Comparison of ENCODE assay signal across 26 cellular contexts in the genomic region with DNA sequence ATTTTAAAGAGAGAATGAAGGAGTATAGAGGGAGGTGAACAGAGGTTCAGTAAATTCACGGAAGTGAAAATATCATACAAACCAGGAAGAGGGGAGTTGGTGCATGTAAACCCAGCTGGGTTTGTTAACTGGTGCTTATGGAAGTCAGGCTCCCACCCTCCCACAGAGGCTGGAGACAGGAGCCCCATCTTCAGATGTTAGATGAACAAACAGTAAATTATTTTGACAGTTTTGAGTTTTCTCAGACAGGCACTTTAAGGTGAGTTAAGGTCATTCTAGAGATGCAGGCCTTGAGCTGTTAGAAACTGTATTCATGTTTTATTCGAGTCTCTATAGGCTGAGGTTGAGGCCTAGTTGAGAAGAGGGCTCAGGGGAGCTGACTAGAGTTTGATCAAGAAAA. TPM values are rescaled to one million over a fixed set of nuclear protein-coding genes. Genes with fewer than 3 reads are reported as not detected.
A peak's percentile ranks its signal among the peaks of the same experiment; 100 is the strongest.
DNase-seq lines count a peak whose midpoint lies in the region; ATAC-seq and TF ChIP-seq lines count a peak whose summit lies in the region.
"Had no signal": no experiment of that assay in that cellular context is flagged by ENCODE, and none has a peak within 500 bp of the region (broad histone marks: within the 10 kb centered on the region; RNA-seq: fewer than 3 reads in every experiment).

No MANE protein-coding gene starts in this region.

- no peak overlapping the region for H3K4me3 ChIP-seq in parathyroid adenoma (ENCODE audit: low read depth, low read length)
- H3K4me3 ChIP-seq: left ventricle myocardium inferior, mucosa of descending colon, prostate gland, upper lobe of right lung had no signal

- no peak overlapping the region for H3K9ac ChIP-seq in parathyroid adenoma

- peak overlapping the region; percentile 7 for H2AFZ ChIP-seq in parathyroid adenoma

- H3K4me3 Mint-ChIP-seq in activated CD8-positive, alpha-beta memory T cell treated with anti-CD3 and anti-CD28 coated beads, Interleukin-2, amount 10 ng/mL, durations not matched to agents 7 days and 5 days = no peak overlapping the region
- H3K4me3 Mint-ChIP-seq in activated T-helper 17 cell treated with anti-CD3 and anti-CD28 coated beads, Interleukin-2, amount 50 U/mL, for 72 hours = peak overlapping the region; percentile 82
- H3K4me3 Mint-ChIP-seq: activated naive CD8-positive, alpha-beta T cell treated with anti-CD3 and anti-CD28 coated beads, Interleukin-2, amount 10 ng/mL, durations not matched to agents 7 days and 5 days; activated T-cell treated with anti-CD3 and anti-CD28 coated beads, Interleukin-2, amount 50 U/mL, for 4 hours had no signal

- CTCF ChIA-PET in activated CD8-positive, alpha-beta memory T cell treated with anti-CD3 and anti-CD28 coated beads, Interleukin-2, amount 10 ng/mL, durations not matched to agents 7 days and 5 days (lab: Charles Lee) = no interaction called here

- H3K27ac ChIP-seq in parathyroid adenoma = peak overlapping the region; percentile 93
- H3K27ac ChIP-seq: left ventricle myocardium inferior, prostate gland, upper lobe of right lung had no signal

- DNase-seq in activated CD8-positive, alpha-beta memory T cell treated with anti-CD3 and anti-CD28 coated beads, Interleukin-2, amount 10 ng/mL, durations not matched to agents 7 days and 5 days = no peak
- no peak for DNase-seq in activated CD8-positive, alpha-beta memory T cell treated with anti-CD3 and anti-CD28 coated beads, Interleukin-2, amount 50 U/mL, for 48 hours
- peak; percentile 55 for DNase-seq in MV-4-11 (lab: John Stamatoyannopoulos, UW)
- no peak for DNase-seq in NCI-H510A (lab: John Stamatoyannopoulos, UW)
- DNase-seq in NOMO-1 treated with dmso at 0.1 percent for 144 hours (lab: John Stamatoyannopoulos, UW; ENCODE audit: unreplicated experiment) = no peak
- DNase-seq in SHP77 (lab: John Stamatoyannopoulos, UW) = no peak
- DNase-seq: activated CD4-positive, alpha-beta T cell treated with anti-CD3 and anti-CD28 coated beads, Interleukin-2, amount 50 U/mL, for 1 hour; activated naive CD8-positive, alpha-beta T cell treated with anti-CD3 and anti-CD28 coated beads, Interleukin-2, amount 10 ng/mL, durations not matched to agents 7 days and 5 days; activated T-cell treated with anti-CD3 and anti-CD28 coated beads, Interleukin-2, amount 50 U/mL, for 4 hours; DMS53; erythroblast; foreskin fibroblast; GDM1; hippocampal formation; KG1; left ventricle myocardium inferior; mucosa of descending colon; NCI-H1694; NCI-H526 treated with DMSO at 0.1 percent for 48 hours; OCI-M1; upper lobe of right lung had no signal

- peaks cover 52% of the 10 kb centered on the region for H3K79me2 ChIP-seq in parathyroid adenoma

- H3K4me1 ChIP-seq in parathyroid adenoma = peaks cover 47% of the 10 kb centered on the region
- H3K4me1 ChIP-seq: prostate gland, upper lobe of right lung had no signal

- H3K9me3 Mint-ChIP-seq in activated CD8-positive, alpha-beta memory T cell treated with anti-CD3 and anti-CD28 coated beads, Interleukin-2, amount 10 ng/mL, durations not matched to agents 7 days and 5 days (ENCODE audit: low read depth) = no peaks in the 10 kb centered on the region
- H3K9me3 Mint-ChIP-seq in activated T-helper 17 cell treated with anti-CD3 and anti-CD28 coated beads, Interleukin-2, amount 50 U/mL, for 72 hours = no peaks in the 10 kb centered on the region
- H3K9me3 Mint-ChIP-seq: activated naive CD8-positive, alpha-beta T cell treated with anti-CD3 and anti-CD28 coated beads, Interleukin-2, amount 10 ng/mL, durations not matched to agents 7 days and 5 days; activated T-cell treated with anti-CD3 and anti-CD28 coated beads, Interleukin-2, amount 50 U/mL, for 4 hours had no signal

- TF ChIP-seq CTCF in parathyroid adenoma (IDR thresholded peaks at IDR 0.05) = no peak

- peak overlapping the region; percentile 56 for H3K27ac Mint-ChIP-seq in activated CD8-positive, alpha-beta memory T cell treated with anti-CD3 and anti-CD28 coated beads, Interleukin-2, amount 10 ng/mL, durations not matched to agents 7 days and 5 days
- peak overlapping the region; percentile 52 for H3K27ac Mint-ChIP-seq in activated T-helper 17 cell treated with anti-CD3 and anti-CD28 coated beads, Interleukin-2, amount 50 U/mL, for 72 hours
- H3K27ac Mint-ChIP-seq: activated naive CD8-positive, alpha-beta T cell treated with anti-CD3 and anti-CD28 coated beads, Interleukin-2, amount 10 ng/mL, durations not matched to agents 7 days and 5 days had no signal

- H3K27me3 Mint-ChIP-seq in activated CD8-positive, alpha-beta memory T cell treated with anti-CD3 and anti-CD28 coated beads, Interleukin-2, amount 10 ng/mL, durations not matched to agents 7 days and 5 days = no peaks in the 10 kb centered on the region
- H3K27me3 Mint-ChIP-seq in activated T-helper 17 cell treated with anti-CD3 and anti-CD28 coated beads, Interleukin-2, amount 50 U/mL, for 72 hours = no peaks in the 10 kb centered on the region
- H3K27me3 Mint-ChIP-seq: activated naive CD8-positive, alpha-beta T cell treated with anti-CD3 and anti-CD28 coated beads, Interleukin-2, amount 10 ng/mL, durations not matched to agents 7 days and 5 days had no signal

- no peaks in the 10 kb centered on the region for H3K27me3 ChIP-seq in parathyroid adenoma (ENCODE audit: control insufficient read depth, insufficient read depth, low read length)
- H3K27me3 ChIP-seq: upper lobe of right lung had no signal

- H3K36me3 Mint-ChIP-seq in activated CD8-positive, alpha-beta memory T cell treated with anti-CD3 and anti-CD28 coated beads, Interleukin-2, amount 10 ng/mL, durations not matched to agents 7 days and 5 days = peaks cover 11% of the 10 kb centered on the region
- H3K36me3 Mint-ChIP-seq in activated T-helper 17 cell treated with anti-CD3 and anti-CD28 coated beads, Interleukin-2, amount 50 U/mL, for 72 hours (ENCODE audit: low read depth) = peaks cover 10% of the 10 kb centered on the region

- ATAC-seq in activated CD8-positive, alpha-beta memory T cell treated with anti-CD3 and anti-CD28 coated beads, Interleukin-2, amount 10 ng/mL, durations not matched to agents 7 days and 5 days = peak; percentile 14
- no peak for ATAC-seq in activated T-helper 17 cell treated with anti-CD3 and anti-CD28 coated beads, Interleukin-2, amount 50 U/mL, for 72 hours (replicated peaks)
- ATAC-seq: activated T-cell treated with anti-CD3 and anti-CD28 coated beads, Interleukin-2, amount 50 U/mL, for 4 hours; HCT116; mucosa of descending colon; Right ventricle myocardium inferior; upper lobe of right lung had no signal

- H3K36me3 ChIP-seq in parathyroid adenoma (ENCODE audit: control insufficient read depth, insufficient read depth, low read length) = no peaks in the 10 kb centered on the region
- H3K36me3 ChIP-seq: left ventricle myocardium inferior, prostate gland, upper lobe of right lung had no signal

- no peaks in the 10 kb centered on the region for H3K9me3 ChIP-seq in parathyroid adenoma (ENCODE audit: control insufficient read depth, low read length)
- H3K9me3 ChIP-seq: left ventricle myocardium inferior, mucosa of descending colon, prostate gland, upper lobe of right lung had no signal

- H3K4me2 ChIP-seq in parathyroid adenoma (ENCODE audit: low read length) = peak overlapping the region; percentile 3

- H3K4me1 Mint-ChIP-seq in activated CD8-positive, alpha-beta memory T cell treated with anti-CD3 and anti-CD28 coated beads, Interleukin-2, amount 10 ng/mL, durations not matched to agents 7 days and 5 days = peaks cover 59% of the 10 kb centered on the region
- peaks cover 77% of the 10 kb centered on the region for H3K4me1 Mint-ChIP-seq in activated T-helper 17 cell treated with anti-CD3 and anti-CD28 coated beads, Interleukin-2, amount 50 U/mL, for 72 hours

RNA-seq across cellular contexts. Expression of gene FUCA2, which starts 41.8 kb away (rescaled TPM):
- total RNA-seq in activated CD8-positive, alpha-beta memory T cell treated with anti-CD3 and anti-CD28 coated beads, Interleukin-2, amount 10 ng/mL, durations not matched to agents 7 days and 5 days = 10 to 100 TPM; 20.2 to 23.7 TPM
- 10 to 100 TPM; 19.3 to 32.7 TPM for total RNA-seq in activated T-helper 17 cell treated with anti-CD3 and anti-CD28 coated beads, Interleukin-2, amount 50 U/mL, for 72 hours
